In the genomic region with DNA sequence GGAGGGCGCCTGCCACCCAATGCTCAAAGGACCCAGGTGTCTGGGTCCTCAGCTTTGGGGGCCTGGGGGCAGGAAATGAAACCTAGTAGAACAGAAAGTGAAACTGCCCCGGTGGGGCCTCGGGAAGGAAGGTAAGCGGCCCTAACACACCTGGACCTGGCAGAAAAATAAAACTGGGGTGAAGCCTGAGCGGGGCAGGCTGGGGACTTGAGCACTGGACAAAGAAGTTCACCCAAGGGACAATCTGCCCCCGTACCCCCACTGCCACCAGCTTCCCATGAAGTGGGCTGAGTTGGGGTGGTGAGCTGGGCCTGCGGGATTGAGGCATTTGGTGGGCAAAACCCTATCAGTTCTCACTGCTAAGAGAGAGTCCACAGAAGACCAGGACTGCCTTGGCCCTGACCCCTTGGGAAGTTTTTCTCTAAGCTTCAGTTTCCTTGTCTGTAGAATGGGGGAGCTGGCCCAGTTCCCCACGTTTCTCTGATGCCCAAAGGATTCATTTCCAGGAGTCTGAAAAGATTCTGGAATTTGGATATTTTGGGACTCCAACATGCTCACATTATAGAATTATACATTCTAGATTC, we compare ENCODE assay signal across 1 cellular context.
TF ChIP-seq lines count a peak whose summit lies in the region.

No MANE protein-coding gene starts in this region.

TF ChIP-seq in GM23338, 12 proteins besides CTCF, POLR2A, EP300 and RAD21:
- TF ChIP-seq, protein P1, sequence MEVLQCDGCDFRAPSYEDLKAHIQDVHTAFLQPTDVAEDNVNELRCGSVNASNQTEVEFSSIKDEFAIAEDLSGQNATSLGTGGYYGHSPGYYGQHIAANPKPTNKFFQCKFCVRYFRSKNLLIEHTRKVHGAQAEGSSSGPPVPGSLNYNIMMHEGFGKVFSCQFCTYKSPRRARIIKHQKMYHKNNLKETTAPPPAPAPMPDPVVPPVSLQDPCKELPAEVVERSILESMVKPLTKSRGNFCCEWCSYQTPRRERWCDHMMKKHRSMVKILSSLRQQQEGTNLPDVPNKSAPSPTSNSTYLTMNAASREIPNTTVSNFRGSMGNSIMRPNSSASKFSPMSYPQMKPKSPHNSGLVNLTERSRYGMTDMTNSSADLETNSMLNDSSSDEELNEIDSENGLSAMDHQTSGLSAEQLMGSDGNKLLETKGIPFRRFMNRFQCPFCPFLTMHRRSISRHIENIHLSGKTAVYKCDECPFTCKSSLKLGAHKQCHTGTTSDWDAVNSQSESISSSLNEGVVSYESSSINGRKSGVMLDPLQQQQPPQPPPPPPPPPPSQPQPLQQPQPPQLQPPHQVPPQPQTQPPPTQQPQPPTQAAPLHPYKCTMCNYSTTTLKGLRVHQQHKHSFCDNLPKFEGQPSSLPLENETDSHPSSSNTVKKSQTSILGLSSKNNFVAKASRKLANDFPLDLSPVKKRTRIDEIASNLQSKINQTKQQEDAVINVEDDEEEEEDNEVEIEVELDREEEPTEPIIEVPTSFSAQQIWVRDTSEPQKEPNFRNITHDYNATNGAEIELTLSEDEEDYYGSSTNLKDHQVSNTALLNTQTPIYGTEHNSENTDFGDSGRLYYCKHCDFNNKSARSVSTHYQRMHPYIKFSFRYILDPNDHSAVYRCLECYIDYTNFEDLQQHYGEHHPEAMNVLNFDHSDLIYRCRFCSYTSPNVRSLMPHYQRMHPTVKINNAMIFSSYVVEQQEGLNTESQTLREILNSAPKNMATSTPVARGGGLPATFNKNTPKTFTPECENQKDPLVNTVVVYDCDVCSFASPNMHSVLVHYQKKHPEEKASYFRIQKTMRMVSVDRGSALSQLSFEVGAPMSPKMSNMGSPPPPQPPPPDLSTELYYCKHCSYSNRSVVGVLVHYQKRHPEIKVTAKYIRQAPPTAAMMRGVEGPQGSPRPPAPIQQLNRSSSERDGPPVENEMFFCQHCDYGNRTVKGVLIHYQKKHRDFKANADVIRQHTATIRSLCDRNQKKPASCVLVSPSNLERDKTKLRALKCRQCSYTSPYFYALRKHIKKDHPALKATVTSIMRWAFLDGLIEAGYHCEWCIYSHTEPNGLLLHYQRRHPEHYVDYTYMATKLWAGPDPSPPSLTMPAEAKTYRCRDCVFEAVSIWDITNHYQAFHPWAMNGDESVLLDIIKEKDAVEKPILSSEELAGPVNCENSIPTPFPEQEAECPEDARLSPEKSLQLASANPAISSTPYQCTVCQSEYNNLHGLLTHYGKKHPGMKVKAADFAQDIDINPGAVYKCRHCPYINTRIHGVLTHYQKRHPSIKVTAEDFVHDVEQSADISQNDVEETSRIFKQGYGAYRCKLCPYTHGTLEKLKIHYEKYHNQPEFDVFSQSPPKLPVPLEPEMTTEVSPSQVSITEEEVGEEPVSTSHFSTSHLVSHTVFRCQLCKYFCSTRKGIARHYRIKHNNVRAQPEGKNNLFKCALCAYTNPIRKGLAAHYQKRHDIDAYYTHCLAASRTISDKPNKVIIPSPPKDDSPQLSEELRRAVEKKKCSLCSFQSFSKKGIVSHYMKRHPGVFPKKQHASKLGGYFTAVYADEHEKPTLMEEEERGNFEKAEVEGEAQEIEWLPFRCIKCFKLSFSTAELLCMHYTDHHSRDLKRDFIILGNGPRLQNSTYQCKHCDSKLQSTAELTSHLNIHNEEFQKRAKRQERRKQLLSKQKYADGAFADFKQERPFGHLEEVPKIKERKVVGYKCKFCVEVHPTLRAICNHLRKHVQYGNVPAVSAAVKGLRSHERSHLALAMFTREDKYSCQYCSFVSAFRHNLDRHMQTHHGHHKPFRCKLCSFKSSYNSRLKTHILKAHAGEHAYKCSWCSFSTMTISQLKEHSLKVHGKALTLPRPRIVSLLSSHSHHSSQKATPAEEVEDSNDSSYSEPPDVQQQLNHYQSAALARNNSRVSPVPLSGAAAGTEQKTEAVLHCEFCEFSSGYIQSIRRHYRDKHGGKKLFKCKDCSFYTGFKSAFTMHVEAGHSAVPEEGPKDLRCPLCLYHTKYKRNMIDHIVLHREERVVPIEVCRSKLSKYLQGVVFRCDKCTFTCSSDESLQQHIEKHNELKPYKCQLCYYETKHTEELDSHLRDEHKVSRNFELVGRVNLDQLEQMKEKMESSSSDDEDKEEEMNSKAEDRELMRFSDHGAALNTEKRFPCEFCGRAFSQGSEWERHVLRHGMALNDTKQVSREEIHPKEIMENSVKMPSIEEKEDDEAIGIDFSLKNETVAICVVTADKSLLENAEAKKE (CRISPR knock-in tag; IDR thresholded peaks at IDR 0.05), result no peak
- TF ChIP-seq POLR2AphosphoS5 (IDR thresholded peaks at IDR 0.05; ENCODE audit: low read depth), result no peak
- no peak for TF ChIP-seq CREB1 (CRISPR knock-in tag; IDR thresholded peaks at IDR 0.05; ENCODE audit: low read depth)
- TF ChIP-seq JUNB (IDR thresholded peaks at IDR 0.05; ENCODE audit: unreplicated experiment), result no peak
- no peak for TF ChIP-seq NANOG (IDR thresholded peaks at IDR 0.05; ENCODE audit: borderline replicate concordance)
- TF ChIP-seq, protein P2, sequence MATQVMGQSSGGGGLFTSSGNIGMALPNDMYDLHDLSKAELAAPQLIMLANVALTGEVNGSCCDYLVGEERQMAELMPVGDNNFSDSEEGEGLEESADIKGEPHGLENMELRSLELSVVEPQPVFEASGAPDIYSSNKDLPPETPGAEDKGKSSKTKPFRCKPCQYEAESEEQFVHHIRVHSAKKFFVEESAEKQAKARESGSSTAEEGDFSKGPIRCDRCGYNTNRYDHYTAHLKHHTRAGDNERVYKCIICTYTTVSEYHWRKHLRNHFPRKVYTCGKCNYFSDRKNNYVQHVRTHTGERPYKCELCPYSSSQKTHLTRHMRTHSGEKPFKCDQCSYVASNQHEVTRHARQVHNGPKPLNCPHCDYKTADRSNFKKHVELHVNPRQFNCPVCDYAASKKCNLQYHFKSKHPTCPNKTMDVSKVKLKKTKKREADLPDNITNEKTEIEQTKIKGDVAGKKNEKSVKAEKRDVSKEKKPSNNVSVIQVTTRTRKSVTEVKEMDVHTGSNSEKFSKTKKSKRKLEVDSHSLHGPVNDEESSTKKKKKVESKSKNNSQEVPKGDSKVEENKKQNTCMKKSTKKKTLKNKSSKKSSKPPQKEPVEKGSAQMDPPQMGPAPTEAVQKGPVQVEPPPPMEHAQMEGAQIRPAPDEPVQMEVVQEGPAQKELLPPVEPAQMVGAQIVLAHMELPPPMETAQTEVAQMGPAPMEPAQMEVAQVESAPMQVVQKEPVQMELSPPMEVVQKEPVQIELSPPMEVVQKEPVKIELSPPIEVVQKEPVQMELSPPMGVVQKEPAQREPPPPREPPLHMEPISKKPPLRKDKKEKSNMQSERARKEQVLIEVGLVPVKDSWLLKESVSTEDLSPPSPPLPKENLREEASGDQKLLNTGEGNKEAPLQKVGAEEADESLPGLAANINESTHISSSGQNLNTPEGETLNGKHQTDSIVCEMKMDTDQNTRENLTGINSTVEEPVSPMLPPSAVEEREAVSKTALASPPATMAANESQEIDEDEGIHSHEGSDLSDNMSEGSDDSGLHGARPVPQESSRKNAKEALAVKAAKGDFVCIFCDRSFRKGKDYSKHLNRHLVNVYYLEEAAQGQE (IDR thresholded peaks at IDR 0.05; ENCODE audit: unreplicated experiment), result no peak
